Comparison of ENCODE assay signal across 8 cellular contexts in genomic region chr7:128672927-128673517, GRCh38. TPM values are rescaled to one million over a fixed set of nuclear protein-coding genes. Genes with fewer than 3 reads are reported as not detected.
DNase-seq lines count a peak whose midpoint lies in the region; ATAC-seq and TF ChIP-seq lines count a peak whose summit lies in the region.

No MANE protein-coding gene starts in this region.

- H3K36me3 Mint-ChIP-seq in activated naive CD4-positive, alpha-beta T cell treated with anti-CD3 and anti-CD28 coated beads, Interleukin-2, amount 10 ng/mL, durations not matched to agents 7 days and 5 days = no peaks in the 10 kb centered on the region
- no peaks in the 10 kb centered on the region for H3K36me3 Mint-ChIP-seq in type B pancreatic cell

- no peaks in the 10 kb centered on the region for H3K27me3 ChIP-seq in GM23248 (replicated peaks; ENCODE audit: insufficient read depth)

- no peaks in the 10 kb centered on the region for H3K79me2 ChIP-seq in GM23248 (ENCODE audit: insufficient read depth)

- H3K4me1 ChIP-seq in GM23248 (ENCODE audit: insufficient read depth) = no peaks in the 10 kb centered on the region

- H3K9ac ChIP-seq in GM23248 = no peak overlapping the region

- H3K4me3 Mint-ChIP-seq in activated naive CD4-positive, alpha-beta T cell treated with anti-CD3 and anti-CD28 coated beads, Interleukin-2, amount 10 ng/mL, durations not matched to agents 7 days and 5 days = no peak overlapping the region
- no peak overlapping the region for H3K4me3 Mint-ChIP-seq in type B pancreatic cell

- no peak overlapping the region for H3K4me3 ChIP-seq in GM23248

- no peak overlapping the region for H3K27ac Mint-ChIP-seq in activated naive CD4-positive, alpha-beta T cell treated with anti-CD3 and anti-CD28 coated beads, Interleukin-2, amount 10 ng/mL, durations not matched to agents 7 days and 5 days
- peak overlapping the region; percentile 42 for H3K27ac Mint-ChIP-seq in type B pancreatic cell

- H3K27ac ChIP-seq in GM23248 = no peak overlapping the region

- WGBS in GM23248 (ENCODE audit: low coverage in 1 of 2, low lambda C conversion rate in 2 of 2, missing lambda C conversion rate in 2 of 2), 2 experiments = 21 to 26% methylated on average over 7 of the region's 7 CpGs

- H2AFZ ChIP-seq in GM23248 = no peak overlapping the region; the same call in 1 of the 2 replicates

- no peak overlapping the region for H3K4me2 ChIP-seq in GM23248 (ENCODE audit: unreplicated experiment)

- in situ Hi-C loops in GM23248 (cut with MboI) = no loop called here

- H3K9me3 Mint-ChIP-seq in activated naive CD4-positive, alpha-beta T cell treated with anti-CD3 and anti-CD28 coated beads, Interleukin-2, amount 10 ng/mL, durations not matched to agents 7 days and 5 days = no peaks in the 10 kb centered on the region
- no peaks in the 10 kb centered on the region for H3K9me3 Mint-ChIP-seq in type B pancreatic cell

- H3F3A ChIP-seq in GM23248 (ENCODE audit: insufficient read depth) = no peaks in the 10 kb centered on the region

- CTCF ChIA-PET in activated naive CD4-positive, alpha-beta T cell treated with anti-CD3 and anti-CD28 coated beads, Interleukin-2, amount 10 ng/mL, durations not matched to agents 7 days and 5 days (lab: Charles Lee) = interaction anchor here (1.0 to 2.1 kb wide), 3 partner anchors 10 to 198 kb away, joined by 3 to 9 read pairs (median 4); no protein-coding TSS in a partner anchor

- no peak for DNase-seq in AG09319 (ENCODE audit: extremely low read depth, low read depth)
- peak; percentile 39 for DNase-seq in GM23248
- DNase-seq in activated naive CD4-positive, alpha-beta T cell treated with anti-CD3 and anti-CD28 coated beads, Interleukin-2, amount 10 ng/mL, durations not matched to agents 7 days and 5 days = peak; percentile 38
- peak; percentile 25 for DNase-seq in iPS DF 19.7 (ENCODE audit: low read depth, low spot score)
- DNase-seq in type B pancreatic cell (ENCODE audit: extremely low spot score, unreplicated experiment) = no peak
- no peak for DNase-seq in middle frontal gyrus (ENCODE audit: extremely low spot score, low spot score)
- DNase-seq in GF-D8 (lab: John Stamatoyannopoulos, UW) = no peak

- H3K4me1 Mint-ChIP-seq in activated naive CD4-positive, alpha-beta T cell treated with anti-CD3 and anti-CD28 coated beads, Interleukin-2, amount 10 ng/mL, durations not matched to agents 7 days and 5 days = no peaks in the 10 kb centered on the region
- no peaks in the 10 kb centered on the region for H3K4me1 Mint-ChIP-seq in type B pancreatic cell (ENCODE audit: unreplicated experiment)

- TF ChIP-seq CTCF in AG09319 (IDR thresholded peaks at IDR 0.05; ENCODE audit: low read depth, low read length) = peak; percentile 60
- TF ChIP-seq CTCF in type B pancreatic cell (conservative IDR thresholded peaks at IDR 0.05) = peak; percentile 69

- H3K9me3 ChIP-seq in GM23248 (ENCODE audit: low read depth) = no peaks in the 10 kb centered on the region

- H4K20me1 ChIP-seq in GM23248 (ENCODE audit: insufficient read depth) = no peaks in the 10 kb centered on the region

- peaks cover 7% of the 10 kb centered on the region; the same call in 1 of the 2 replicates for H3K36me3 ChIP-seq in GM23248 (ENCODE audit: low read depth)

- no peak for ATAC-seq in HG02678 (IDR thresholded peaks at IDR 0.05; ENCODE audit: unreplicated experiment)

- peaks cover 29% of the 10 kb centered on the region for H3K27me3 Mint-ChIP-seq in activated naive CD4-positive, alpha-beta T cell treated with anti-CD3 and anti-CD28 coated beads, Interleukin-2, amount 10 ng/mL, durations not matched to agents 7 days and 5 days
- peaks cover 6% of the 10 kb centered on the region for H3K27me3 Mint-ChIP-seq in type B pancreatic cell

- no peaks in the 10 kb centered on the region for H3K9me2 ChIP-seq in GM23248 (ENCODE audit: insufficient read depth)

RNA-seq across cellular contexts. Expression of gene GARIN1A, which starts 0.9 kb away (rescaled TPM):
- 0.43 and 0.89 TPM in 2 replicates for total RNA-seq in GM23248 (2014; rRNA removed; shearing (Covaris generic))
- 0.28 and 0.42 TPM in 2 replicates for polyA plus RNA-seq in GM23248 (2016; fragmentation: Nextera tagmentation; extraction: Ambion mirVana)
- total RNA-seq in type B pancreatic cell (ENCODE audit: low replicate concordance) = 2.4 TPM in 2 replicates

Comparison
In these comparisons a context has a peak if more than half of its experiments do, and no peak if none do; other contexts are left out.
1. DNase-seq: peak in GM23248 (single experiment), activated naive CD4-positive, alpha-beta T cell treated with anti-CD3 and anti-CD28 coated beads, Interleukin-2, amount 10 ng/mL, durations not matched to agents 7 days and 5 days (single experiment) and iPS DF 19.7 (single experiment); none in AG09319 (single experiment), type B pancreatic cell (single experiment), middle frontal gyrus (single experiment) and GF-D8 (single experiment).